8 cellular contexts compared by ENCODE assay signal in genomic region chr7:76637061-76637691, GRCh38. TPM values are rescaled to one million over a fixed set of nuclear protein-coding genes. Genes with fewer than 3 reads are reported as not detected.
DNase-seq lines count a peak whose midpoint lies in the region; ATAC-seq and TF ChIP-seq lines count a peak whose summit lies in the region.
"Not testable (repeated sequence)": the region's sequence is repeated elsewhere in the genome, so short reads cannot be mapped to it uniquely, and the experiment has no call there.

No MANE protein-coding gene starts in this region.

- not testable (repeated sequence) for H3K27me3 ChIP-seq in upper lobe of right lung

- not testable (repeated sequence) for H3K4me1 ChIP-seq in mucosa of descending colon (ENCODE audit: low read depth); upper lobe of right lung

- intact Hi-C loops in mucosa of descending colon (cut with DNase I, micrococcal nuclease); upper lobe of right lung (cut with DNase I): not testable (repeated sequence)

- H3K36me3 Mint-ChIP-seq in activated naive CD4-positive, alpha-beta T cell treated with anti-CD3 and anti-CD28 coated beads, Interleukin-2, amount 50 U/mL, for 72 hours, result not testable (repeated sequence)

- peak; percentile 37 for TF ChIP-seq CTCF in NB4 (IDR thresholded peaks at IDR 0.05; ENCODE audit: low read depth, low read length)
- TF ChIP-seq CTCF in mucosa of descending colon (IDR thresholded peaks at IDR 0.05), result not testable (repeated sequence)
- peak; percentile 41 for TF ChIP-seq CTCF in upper lobe of right lung (IDR thresholded peaks at IDR 0.05)

- TF ChIP-seq POLR2A in NB4 (IDR thresholded peaks at IDR 0.05; ENCODE audit: extremely low read depth, insufficient read length), result not testable (repeated sequence)

- not testable (repeated sequence) for H3K9me3 Mint-ChIP-seq in activated naive CD4-positive, alpha-beta T cell treated with anti-CD3 and anti-CD28 coated beads, Interleukin-2, amount 50 U/mL, for 72 hours

- not testable (repeated sequence) for H3K27ac ChIP-seq in upper lobe of right lung

- H3K9me3 ChIP-seq in mucosa of descending colon, upper lobe of right lung: not testable (repeated sequence)

- ATAC-seq in GM18498 (IDR thresholded peaks at IDR 0.05; ENCODE audit: unreplicated experiment), result peak; percentile 94
- ATAC-seq in GM21515 (IDR thresholded peaks at IDR 0.05; ENCODE audit: unreplicated experiment), result peak; percentile 85
- peak; percentile 92 for ATAC-seq in HG02981 (IDR thresholded peaks at IDR 0.05; ENCODE audit: unreplicated experiment)
- peak; percentile 83 to 89 for ATAC-seq in activated naive CD4-positive, alpha-beta T cell treated with anti-CD3 and anti-CD28 coated beads, Interleukin-2, amount 50 U/mL, for 72 hours
- ATAC-seq in mucosa of descending colon, result peak; percentile 98
- peak; percentile 90 for ATAC-seq in upper lobe of right lung

- DNase-seq in NB4 (ENCODE audit: low read depth); activated naive CD4-positive, alpha-beta T cell treated with anti-CD3 and anti-CD28 coated beads, Interleukin-2, amount 50 U/mL, for 72 hours (ENCODE audit: low spot score in 2 of 2); mucosa of descending colon; upper lobe of right lung: not testable (repeated sequence)
- peak; percentile 10 for DNase-seq in fibroblast of peridontal ligament (ENCODE audit: extremely low read depth)

- not testable (repeated sequence) for H3K4me3 ChIP-seq in NB4 (ENCODE audit: low read depth, low read length); mucosa of descending colon; upper lobe of right lung

- H3K36me3 ChIP-seq in mucosa of descending colon (ENCODE audit: low read depth); upper lobe of right lung: not testable (repeated sequence)

- not testable (repeated sequence) for H3K27ac Mint-ChIP-seq in activated naive CD4-positive, alpha-beta T cell treated with anti-CD3 and anti-CD28 coated beads, Interleukin-2, amount 50 U/mL, for 72 hours

RNA-seq across cellular contexts. Expression of gene POMZP3, which starts 10.1 kb away (rescaled TPM):
- 10 to 100 TPM in 1 of 2 donors, 1 to 10 TPM in 1; 7.9 to 12.3 TPM for total RNA-seq in activated naive CD4-positive, alpha-beta T cell treated with anti-CD3 and anti-CD28 coated beads, Interleukin-2, amount 50 U/mL, for 72 hours
- total RNA-seq in mucosa of descending colon (10 to 100 TPM; 10.9 to 17.4 (median 17.3) TPM), upper lobe of right lung (12.0 TPM)
